ENCODE assay signal across 8 cellular contexts in genomic region chr4:128286474-128287158, GRCh38. TPM values are rescaled to one million over a fixed set of nuclear protein-coding genes. Genes with fewer than 3 reads are reported as not detected.
DNase-seq lines count a peak whose midpoint lies in the region; ATAC-seq and TF ChIP-seq lines count a peak whose summit lies in the region.

No MANE protein-coding gene starts in this region.

- H3K27me3 Mint-ChIP-seq in activated CD4-positive, alpha-beta memory T cell treated with anti-CD3 and anti-CD28 coated beads, Interleukin-2, amount 10 ng/mL, durations not matched to agents 7 days and 5 days = peaks cover 2% of the 10 kb centered on the region

- POLR2A ChIA-PET in activated CD4-positive, alpha-beta memory T cell treated with anti-CD3 and anti-CD28 coated beads, Interleukin-2, amount 10 ng/mL, durations not matched to agents 7 days and 5 days (lab: Charles Lee) = interaction anchor here (0.7 to 4.0 kb wide), 9 partner anchors 10 to 808 kb away, joined by 3 to 37 read pairs (median 5); partner anchors contain the start of genes ABHD18, C4orf33, JADE1 and LARP1B

- H3K36me3 Mint-ChIP-seq in activated CD4-positive, alpha-beta memory T cell treated with anti-CD3 and anti-CD28 coated beads, Interleukin-2, amount 10 ng/mL, durations not matched to agents 7 days and 5 days (ENCODE audit: low read depth) = peaks cover 15% of the 10 kb centered on the region

- peak overlapping the region; percentile 90 to 94 for H3K27ac ChIP-seq in prostate gland

- intact Hi-C loops in prostate gland (cut with DNase I) = loop anchor here (5.0 to 10.0 kb wide), 5 partner anchors 101 to 808 kb away; partner anchors contain the start of genes C4orf33, LARP1B and SCLT1

- TF ChIP-seq CTCF in fibroblast of villous mesenchyme (IDR thresholded peaks at IDR 0.05; ENCODE audit: insufficient read depth, low read depth, low read length) (no peak), prostate gland (IDR thresholded peaks at IDR 0.05) (no peak)

- no peaks in the 10 kb centered on the region for H3K27me3 ChIP-seq in prostate gland (replicated peaks; ENCODE audit: insufficient read depth)

- CTCF ChIA-PET in activated CD4-positive, alpha-beta memory T cell treated with anti-CD3 and anti-CD28 coated beads, Interleukin-2, amount 10 ng/mL, durations not matched to agents 7 days and 5 days (lab: Charles Lee) = interaction anchor here (0.5 to 1.1 kb wide), 6 partner anchors 95 to 801 kb away, joined by 3 to 4 read pairs (median 3); no protein-coding TSS in a partner anchor

- H3K4me1 ChIP-seq in prostate gland (replicated peaks) = no peaks in the 10 kb centered on the region

- 1% methylated on average over 14 of the region's 14 CpGs for WGBS in prostate gland

- H3K36me3 ChIP-seq in prostate gland = no peaks in the 10 kb centered on the region

- DNase-seq in DMS153 (lab: John Stamatoyannopoulos, UW) = peak; percentile 9
- no peak for DNase-seq in DMS153 treated with DMSO at 0.1 percent for 48 hours (lab: John Stamatoyannopoulos, UW; ENCODE audit: unreplicated experiment)
- DNase-seq in NCI-H2029 treated with DMSO at 0.1 percent for 48 hours (lab: John Stamatoyannopoulos, UW) = peak; percentile 25
- peak; percentile 32 for DNase-seq in activated CD4-positive, alpha-beta memory T cell treated with anti-CD3 and anti-CD28 coated beads, Interleukin-2, amount 10 ng/mL, durations not matched to agents 7 days and 5 days
- peak; percentile 70 for DNase-seq in fibroblast of villous mesenchyme (ENCODE audit: low read depth)
- DNase-seq in prostate gland (ENCODE audit: low spot score) = peak; percentile 25
- DNase-seq in left lobe of liver (ENCODE audit: low spot score) = no peak

- H3K4me3 Mint-ChIP-seq in activated CD4-positive, alpha-beta memory T cell treated with anti-CD3 and anti-CD28 coated beads, Interleukin-2, amount 10 ng/mL, durations not matched to agents 7 days and 5 days = peak overlapping the region; percentile 96

- TF ChIP-seq POLR2A in prostate gland (IDR thresholded peaks at IDR 0.05) = peak; percentile 65

- peak overlapping the region; percentile 89 for H3K4me3 ChIP-seq in fibroblast of villous mesenchyme (ENCODE audit: low read depth, low read length)
- H3K4me3 ChIP-seq in prostate gland = peak overlapping the region; percentile 84 to 89

- no peaks in the 10 kb centered on the region for H3K9me3 Mint-ChIP-seq in activated CD4-positive, alpha-beta memory T cell treated with anti-CD3 and anti-CD28 coated beads, Interleukin-2, amount 10 ng/mL, durations not matched to agents 7 days and 5 days

- peak; percentile 26 for ATAC-seq in GM21723 (IDR thresholded peaks at IDR 0.05; ENCODE audit: unreplicated experiment)
- ATAC-seq in left lobe of liver = no peak

- peaks cover 33% of the 10 kb centered on the region for H3K4me1 Mint-ChIP-seq in activated CD4-positive, alpha-beta memory T cell treated with anti-CD3 and anti-CD28 coated beads, Interleukin-2, amount 10 ng/mL, durations not matched to agents 7 days and 5 days

- H3K27ac Mint-ChIP-seq in activated CD4-positive, alpha-beta memory T cell treated with anti-CD3 and anti-CD28 coated beads, Interleukin-2, amount 10 ng/mL, durations not matched to agents 7 days and 5 days = peak overlapping the region; percentile 74

- H3K9me3 ChIP-seq in prostate gland = no peaks in the 10 kb centered on the region

RNA-seq across cellular contexts. Expression of gene PGRMC2, which starts 1.0 kb away (rescaled TPM):
- 10 to 100 TPM; 44.3 to 46.0 TPM for total RNA-seq in activated CD4-positive, alpha-beta memory T cell treated with anti-CD3 and anti-CD28 coated beads, Interleukin-2, amount 10 ng/mL, durations not matched to agents 7 days and 5 days
- total RNA-seq in fibroblast of villous mesenchyme = 37.0 and 60.5 TPM in 2 replicates
- 10 to 100 TPM; 42.7 to 44.5 TPM for total RNA-seq in prostate gland
- total RNA-seq in left lobe of liver = 60.9 TPM

Comparison
In these comparisons a context has a peak if more than half of its experiments do, and no peak if none do; other contexts are left out.
1. DNase-seq: peak in DMS153 (single experiment), NCI-H2029 treated with DMSO at 0.1 percent for 48 hours (single experiment), activated CD4-positive, alpha-beta memory T cell treated with anti-CD3 and anti-CD28 coated beads, Interleukin-2, amount 10 ng/mL, durations not matched to agents 7 days and 5 days (single experiment), fibroblast of villous mesenchyme (single experiment) and prostate gland (single experiment); none in DMS153 treated with DMSO at 0.1 percent for 48 hours (single experiment) and left lobe of liver (single experiment).